ENCODE assay signal across 16 cellular contexts in the genomic region with DNA sequence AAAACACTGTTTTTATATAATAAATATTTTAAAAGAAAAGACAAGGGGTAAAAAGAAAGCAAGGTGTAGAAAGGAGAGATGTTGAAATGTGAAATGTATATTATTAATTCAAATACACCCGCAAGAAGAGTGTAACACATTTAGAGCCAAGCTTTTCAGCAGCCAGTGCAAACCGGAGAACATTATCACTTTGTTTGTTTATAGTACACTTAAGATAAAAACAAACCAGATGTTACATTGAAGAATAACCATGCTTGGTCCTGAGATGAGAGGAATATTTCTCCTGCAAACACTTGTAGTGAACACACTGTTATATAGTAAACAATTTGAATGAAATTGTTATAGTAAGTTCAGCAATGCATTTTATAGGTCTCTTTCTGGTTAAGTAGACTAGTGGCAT.
A peak's percentile ranks its signal among the peaks of the same experiment; 100 is the strongest.
DNase-seq lines count a peak whose midpoint lies in the region; ATAC-seq and TF ChIP-seq lines count a peak whose summit lies in the region.
"Had no signal": no experiment of that assay in that cellular context is flagged by ENCODE, and none has a peak within 500 bp of the region (broad histone marks: within the 10 kb centered on the region; RNA-seq: fewer than 3 reads in every experiment).

No MANE protein-coding gene starts in this region.

- no peak overlapping the region for H4K91ac ChIP-seq in mesenchymal stem cell (ENCODE audit: low read length)

- intact Hi-C loops in CD8-positive, alpha-beta T cell (cut with DNase I, micrococcal nuclease), result no loop called here

- no peak for TF ChIP-seq CTCF in SU-DHL-6 (IDR thresholded peaks at IDR 0.05; ENCODE audit: insufficient read depth, low read length, poor library complexity, severe bottlenecking)
- TF ChIP-seq CTCF in CD8-positive, alpha-beta T cell (IDR thresholded peaks at IDR 0.05), result no peak

- no peak overlapping the region for H3K4me2 ChIP-seq in SU-DHL-6 (ENCODE audit: low read depth, low read length, poor library complexity, severe bottlenecking)
- no peak overlapping the region for H3K4me2 ChIP-seq in mesenchymal stem cell (ENCODE audit: low read length, poor library complexity, severe bottlenecking)
- H3K4me2 ChIP-seq: BLaER1 had no signal

- H3K27me3 Mint-ChIP-seq in CD8-positive, alpha-beta T cell (ENCODE audit: low read depth), result no peaks in the 10 kb centered on the region
- H3K27me3 Mint-ChIP-seq: CD8-positive, alpha-beta memory T cell had no signal

- H3K4me3 ChIP-seq in SU-DHL-6 (ENCODE audit: insufficient read depth, low read length, poor library complexity, severe bottlenecking), result no peak overlapping the region
- no peak overlapping the region for H3K4me3 ChIP-seq in mesenchymal stem cell (ENCODE audit: insufficient read depth in 1 of 2, low read depth in 1 of 2, low read length in 2 of 2)
- H3K4me3 ChIP-seq in CD8-positive, alpha-beta T cell (ENCODE audit: low read depth, low read length), result no peak overlapping the region
- H3K4me3 ChIP-seq: BLaER1, SJSA1 had no signal

- no peak overlapping the region for H2BK5ac ChIP-seq in mesenchymal stem cell (ENCODE audit: low read depth, low read length, poor library complexity, severe bottlenecking)

- H3K4me1 Mint-ChIP-seq in CD8-positive, alpha-beta T cell (ENCODE audit: low read depth), result no peaks in the 10 kb centered on the region
- H3K4me1 Mint-ChIP-seq: CD8-positive, alpha-beta memory T cell had no signal

- ATAC-seq in CD8-positive, alpha-beta T cell, result no peak
- ATAC-seq: PC-3 had no signal

- no CpG with 5 or more reads among the region's 2 CpGs for WGBS in mesenchymal stem cell

- H3K27me3 ChIP-seq in SU-DHL-6 (ENCODE audit: low read length), result no peaks in the 10 kb centered on the region
- H3K27me3 ChIP-seq in mesenchymal stem cell (ENCODE audit: control insufficient read depth in 1 of 2, insufficient read depth in 1 of 2, low read length in 2 of 2), result no peaks in the 10 kb centered on the region
- no peaks in the 10 kb centered on the region for H3K27me3 ChIP-seq in CD8-positive, alpha-beta T cell (ENCODE audit: insufficient read depth, low read length)
- H3K27me3 ChIP-seq: BLaER1, SJSA1 had no signal

- H3K36me3 Mint-ChIP-seq in CD8-positive, alpha-beta T cell, result no peaks in the 10 kb centered on the region
- H3K36me3 Mint-ChIP-seq: CD8-positive, alpha-beta memory T cell had no signal

- H3K9me3 ChIP-seq in SU-DHL-6 (ENCODE audit: insufficient read depth, low read length) (no peaks in the 10 kb centered on the region), mesenchymal stem cell (ENCODE audit: control insufficient read depth, low read length) (no peaks in the 10 kb centered on the region)
- no peaks in the 10 kb centered on the region for H3K9me3 ChIP-seq in CD8-positive, alpha-beta T cell (ENCODE audit: low read length)
- H3K9me3 ChIP-seq: BLaER1, SJSA1 had no signal

- no peaks in the 10 kb centered on the region for H4K20me1 ChIP-seq in SU-DHL-6 (ENCODE audit: low read depth, low read length)
- H4K20me1 ChIP-seq: BLaER1 had no signal

- no peak overlapping the region for H3K27ac Mint-ChIP-seq in CD8-positive, alpha-beta T cell
- H3K27ac Mint-ChIP-seq: CD8-positive, alpha-beta memory T cell had no signal

- no peak overlapping the region for H4K8ac ChIP-seq in mesenchymal stem cell (ENCODE audit: low read length)

- H3K14ac ChIP-seq in mesenchymal stem cell (ENCODE audit: low read length in 2 of 2), result no peak overlapping the region

- CTCF ChIA-PET in CD8-positive, alpha-beta T cell (lab: Charles Lee), result no interaction called here

- POLR2A ChIA-PET in CD8-positive, alpha-beta T cell (lab: Charles Lee), result no interaction called here

- H3K36me3 ChIP-seq in SU-DHL-6 (ENCODE audit: low read length) (no peaks in the 10 kb centered on the region), mesenchymal stem cell (ENCODE audit: control insufficient read depth in 1 of 2, insufficient read depth in 2 of 2, low read depth in 1 of 2, low read length in 2 of 2) (no peaks in the 10 kb centered on the region)
- H3K36me3 ChIP-seq in CD8-positive, alpha-beta T cell (ENCODE audit: insufficient read depth, low read length), result no peaks in the 10 kb centered on the region
- H3K36me3 ChIP-seq: BLaER1, SJSA1 had no signal

- no peaks in the 10 kb centered on the region for H3K79me2 ChIP-seq in SU-DHL-6 (ENCODE audit: insufficient read depth, low read length)

- no peaks in the 10 kb centered on the region for H3K79me1 ChIP-seq in mesenchymal stem cell (replicated peaks; ENCODE audit: low read length, poor library complexity, severe bottlenecking)

- H2BK12ac ChIP-seq in mesenchymal stem cell (ENCODE audit: low read length in 2 of 2), result no peak overlapping the region

- no peaks in the 10 kb centered on the region for H3K4me1 ChIP-seq in mesenchymal stem cell (ENCODE audit: control insufficient read depth, insufficient read depth, low read depth, low read length)
- H3K4me1 ChIP-seq in CD8-positive, alpha-beta T cell (ENCODE audit: insufficient read depth, low read length), result no peaks in the 10 kb centered on the region
- H3K4me1 ChIP-seq: BLaER1, SJSA1 had no signal

- H3K9me2 ChIP-seq in SU-DHL-6 (replicated peaks; ENCODE audit: insufficient read depth, low read length), result no peaks in the 10 kb centered on the region

- no peak overlapping the region for H3K23ac ChIP-seq in mesenchymal stem cell (ENCODE audit: low read length in 2 of 2)

- peaks cover 10% of the 10 kb centered on the region for H3K9me3 Mint-ChIP-seq in CD8-positive, alpha-beta T cell

- H2AK5ac ChIP-seq in mesenchymal stem cell (ENCODE audit: low read length, severe bottlenecking), result no peak overlapping the region

- no peaks in the 10 kb centered on the region for H3F3A ChIP-seq in SU-DHL-6 (ENCODE audit: insufficient read depth)

- no peak overlapping the region for H3K18ac ChIP-seq in mesenchymal stem cell (ENCODE audit: low read depth in 1 of 2, low read length in 2 of 2)

- H3K27ac ChIP-seq in SU-DHL-6 (ENCODE audit: low read depth, low read length), result no peak overlapping the region
- H3K27ac ChIP-seq in mesenchymal stem cell (ENCODE audit: low read length, poor library complexity, severe bottlenecking), result no peak overlapping the region
- no peak overlapping the region for H3K27ac ChIP-seq in CD8-positive, alpha-beta T cell (ENCODE audit: low read depth, low read length)
- H3K27ac ChIP-seq: BLaER1, SJSA1 had no signal

- peak overlapping the region; percentile 70 for H2AFZ ChIP-seq in SU-DHL-6 (ENCODE audit: low read depth, low read length, severe bottlenecking)
- H2AFZ ChIP-seq in mesenchymal stem cell (ENCODE audit: low read depth, low read length), result no peak overlapping the region

- H2BK15ac ChIP-seq in mesenchymal stem cell (ENCODE audit: low read depth, poor library complexity, severe bottlenecking), result no peak overlapping the region

- no peak overlapping the region for H2BK120ac ChIP-seq in mesenchymal stem cell (ENCODE audit: low read depth, low read length)

- peak; percentile 10 for DNase-seq in NCI-H2107 treated with DMSO at 0.1 percent for 48 hours (lab: John Stamatoyannopoulos, UW; ENCODE audit: unreplicated experiment)
- no peak for DNase-seq in NCI-H2107 (lab: John Stamatoyannopoulos, UW)
- peak; percentile 58 for DNase-seq in NCI-H1092 (lab: John Stamatoyannopoulos, UW)
- DNase-seq in mesenchymal stem cell, result peak; percentile 60
- no peak for DNase-seq in dedifferentiated amniotic fluid mesenchymal stem cell (ENCODE audit: extremely low spot score)
- no peak for DNase-seq in activated CD4-positive, alpha-beta T cell treated with anti-CD3 and anti-CD28 coated beads, Interleukin-2, amount 50 U/mL, for 1 hour
- no peak for DNase-seq in CD8-positive, alpha-beta T cell
- DNase-seq: CD8-positive, alpha-beta memory T cell; H7; NCI-H1048; NCI-H187 treated with DMSO at 0.1 percent for 48 hours; NCI-H526; PC-3 had no signal

- no peak overlapping the region for H3K4me3 Mint-ChIP-seq in CD8-positive, alpha-beta T cell
- H3K4me3 Mint-ChIP-seq: CD8-positive, alpha-beta memory T cell had no signal

- no peak overlapping the region for H3K4ac ChIP-seq in mesenchymal stem cell (ENCODE audit: low read depth in 1 of 2, low read length in 2 of 2)

- H3K9ac ChIP-seq in SU-DHL-6 (ENCODE audit: low read length), result no peak overlapping the region
- H3K9ac ChIP-seq in mesenchymal stem cell (ENCODE audit: low read length), result no peak overlapping the region
- H3K9ac ChIP-seq: BLaER1 had no signal

Comparison
In these comparisons a context has a peak if more than half of its experiments do, and no peak if none do; other contexts are left out.
1. DNase-seq: peak in NCI-H2107 treated with DMSO at 0.1 percent for 48 hours (single experiment), NCI-H1092 (single experiment) and mesenchymal stem cell (single experiment); none in NCI-H2107 (single experiment), dedifferentiated amniotic fluid mesenchymal stem cell (single experiment), activated CD4-positive, alpha-beta T cell treated with anti-CD3 and anti-CD28 coated beads, Interleukin-2, amount 50 U/mL, for 1 hour (single experiment) and CD8-positive, alpha-beta T cell (0 of 7).